Comparison of ENCODE assay signal across 8 cellular contexts in the genomic region with DNA sequence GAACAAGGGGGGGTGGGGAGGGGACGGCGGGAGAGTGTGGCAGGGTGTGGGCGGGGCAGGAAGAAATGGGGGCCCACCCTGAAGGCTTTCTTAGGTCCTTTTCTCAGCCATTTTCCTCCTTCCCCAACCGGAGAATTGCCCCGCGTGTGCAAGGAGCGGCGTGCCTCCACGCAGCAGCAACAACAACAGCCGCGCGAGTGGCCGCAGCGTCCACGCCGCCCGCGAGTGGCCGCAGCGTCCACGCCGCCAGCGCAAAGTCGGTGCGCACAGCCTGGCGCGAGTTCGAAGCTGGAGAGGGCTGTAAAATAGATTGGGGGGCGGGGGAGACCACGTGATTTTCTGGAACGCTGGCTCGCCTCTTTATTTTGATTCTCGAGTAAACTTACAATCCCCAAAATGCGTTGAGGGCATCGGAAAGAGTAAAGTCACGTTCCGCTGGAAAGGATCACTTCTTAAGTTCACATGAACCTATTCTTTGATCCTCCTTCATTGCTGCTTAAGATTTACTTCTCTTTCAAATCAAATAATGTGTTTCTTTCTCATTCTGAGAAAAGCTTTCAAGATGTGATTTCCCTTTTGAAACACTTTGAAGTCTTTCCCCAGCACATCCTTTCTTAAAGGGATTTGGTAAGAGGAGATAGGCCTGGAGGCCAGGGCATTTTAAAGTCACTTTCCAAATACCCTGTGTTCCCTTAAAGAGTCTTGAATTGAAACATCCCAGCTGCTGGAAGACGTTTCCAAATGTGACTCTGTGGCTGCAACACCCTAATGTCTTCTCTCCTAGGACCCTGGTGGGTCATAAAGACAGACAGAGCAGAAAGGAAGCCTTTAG.
A peak's percentile ranks its signal among the peaks of the same experiment; 100 is the strongest.
DNase-seq lines count a peak whose midpoint lies in the region; ATAC-seq and TF ChIP-seq lines count a peak whose summit lies in the region.

No MANE protein-coding gene starts in this region.

- TF ChIP-seq CTCF in RWPE2 (IDR thresholded peaks at IDR 0.05; ENCODE audit: poor library complexity, severe bottlenecking), result no peak
- TF ChIP-seq CTCF in coronary artery (IDR thresholded peaks at IDR 0.05), result no peak

- H3K4me3 ChIP-seq in RWPE2 (ENCODE audit: severe bottlenecking) (no peak overlapping the region), coronary artery (peak overlapping the region; percentile 65), mucosa of stomach (ENCODE audit: low read length) (peak overlapping the region; percentile 37), subcutaneous abdominal adipose tissue (ENCODE audit: low read depth in 1 of 5, low read length in 5 of 5) (peak overlapping the region; percentile 63 to 74 (median 68))

- DNase-seq in ELF-1 (ENCODE audit: low read depth, low spot score) (peak; percentile 21), RWPE2 (ENCODE audit: low spot score) (peak; percentile 66), coronary artery (ENCODE audit: low spot score) (no peak), NCI-H524 (lab: John Stamatoyannopoulos, UW) (no peak), dedifferentiated amniotic fluid mesenchymal stem cell (ENCODE audit: extremely low spot score) (no peak), NCI-H345 treated with DMSO at 0.1 percent for 48 hours (lab: John Stamatoyannopoulos, UW; ENCODE audit: unreplicated experiment) (no peak)

- H3K9me3 ChIP-seq in RWPE2 (ENCODE audit: severe bottlenecking) (no peaks in the 10 kb centered on the region), mucosa of stomach (ENCODE audit: control insufficient read depth, low read length) (no peaks in the 10 kb centered on the region), subcutaneous abdominal adipose tissue (ENCODE audit: control insufficient read depth in 5 of 5, low read length in 5 of 5) (no peaks in the 10 kb centered on the region)

- H3K4me1 ChIP-seq in RWPE2 (ENCODE audit: insufficient read depth, poor library complexity, severe bottlenecking), result peaks cover 24% of the 10 kb centered on the region
- peaks cover 21% of the 10 kb centered on the region for H3K4me1 ChIP-seq in mucosa of stomach (ENCODE audit: control insufficient read depth, insufficient read depth, low read length)
- H3K4me1 ChIP-seq in subcutaneous abdominal adipose tissue (ENCODE audit: control insufficient read depth in 5 of 5, insufficient read depth in 5 of 5, low read length in 5 of 5), result peaks cover 0 to 38% (median 24%) of the 10 kb centered on the region in 5 donors

- H3K27ac ChIP-seq in RWPE2 (ENCODE audit: poor library complexity, severe bottlenecking) (no peak overlapping the region), coronary artery (peak overlapping the region; percentile 59 to 69), subcutaneous abdominal adipose tissue (ENCODE audit: low read depth, low read length) (peak overlapping the region; percentile 38)

- H3K9ac ChIP-seq in mucosa of stomach (ENCODE audit: low read length) (peak overlapping the region; percentile 60), subcutaneous abdominal adipose tissue (ENCODE audit: low read length in 5 of 5) (peak overlapping the region; percentile 12 to 71 (median 54))

- ATAC-seq in RWPE2 (ENCODE audit: low read depth), result no peak

- no peaks in the 10 kb centered on the region for H3K36me3 ChIP-seq in RWPE2 (ENCODE audit: low read depth)
- no peaks in the 10 kb centered on the region for H3K36me3 ChIP-seq in mucosa of stomach (ENCODE audit: control insufficient read depth, insufficient read depth, low read length)
- H3K36me3 ChIP-seq in subcutaneous abdominal adipose tissue (ENCODE audit: control insufficient read depth in 5 of 5, insufficient read depth in 5 of 5, low read length in 5 of 5), result no peaks in the 10 kb centered on the region

- H3K27me3 ChIP-seq in RWPE2 (ENCODE audit: insufficient read depth, poor library complexity, severe bottlenecking) (no peaks in the 10 kb centered on the region), mucosa of stomach (ENCODE audit: control insufficient read depth, insufficient read depth, low read length) (no peaks in the 10 kb centered on the region), subcutaneous abdominal adipose tissue (ENCODE audit: control insufficient read depth in 5 of 5, insufficient read depth in 4 of 5, low read length in 5 of 5) (no peaks in the 10 kb centered on the region)

Comparison
In these comparisons a context has a peak if more than half of its experiments do, and no peak if none do; other contexts are left out.
1. DNase-seq: peak in ELF-1 (single experiment) and RWPE2 (single experiment); none in coronary artery (single experiment), NCI-H524 (0 of 2), dedifferentiated amniotic fluid mesenchymal stem cell (single experiment) and NCI-H345 treated with DMSO at 0.1 percent for 48 hours (single experiment).